ENCODE assay signal across 7 cellular contexts in the genomic region with DNA sequence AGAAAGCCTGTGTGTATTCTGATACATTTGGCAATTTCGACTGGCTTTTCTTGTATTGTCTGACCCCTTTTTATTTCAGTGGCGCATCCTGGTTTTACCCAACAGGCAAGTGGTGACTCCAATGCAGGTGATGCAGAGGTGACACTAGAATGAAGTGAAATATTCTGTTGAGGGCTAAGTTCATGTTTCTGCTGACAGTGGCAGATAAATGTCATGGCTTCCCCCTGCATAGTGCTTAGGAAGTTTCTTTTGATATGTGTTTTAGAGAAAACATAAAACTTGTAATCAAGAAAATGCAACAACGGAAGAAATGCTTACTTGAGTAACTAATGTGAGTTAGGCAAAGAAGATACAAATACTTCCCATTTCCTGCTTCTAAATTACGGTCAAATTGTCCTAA. TPM values are rescaled to one million over a fixed set of nuclear protein-coding genes. Genes with fewer than 3 reads are reported as not detected.
DNase-seq lines count a peak whose midpoint lies in the region; ATAC-seq lines count a peak whose summit lies in the region.
"Not testable (repeated sequence)": the region's sequence is repeated elsewhere in the genome, so short reads cannot be mapped to it uniquely, and the experiment has no call there.

No MANE protein-coding gene starts in this region.

- H3K4me3 ChIP-seq in CD8-positive, alpha-beta memory T cell (ENCODE audit: low read length); naive thymus-derived CD4-positive, alpha-beta T cell (ENCODE audit: low read length): not testable (repeated sequence)

- H3K27me3 Mint-ChIP-seq in CD8-positive, alpha-beta memory T cell; T-helper 17 cell; activated T-helper 17 cell treated with anti-CD3 and anti-CD28 coated beads, Interleukin-2, amount 50 U/mL, for 72 hours; naive thymus-derived CD4-positive, alpha-beta T cell; stimulated activated naive CD8-positive, alpha-beta T cell treated with anti-CD3 and anti-CD28 coated beads, Interleukin-15, Interleukin-2, amounts not matched to agents 100 ng/mL and 50 ng/mL, for 24 hours: not testable (repeated sequence)

- not testable (repeated sequence) for H3K27ac ChIP-seq in CD8-positive, alpha-beta memory T cell (ENCODE audit: low read depth, low read length); naive thymus-derived CD4-positive, alpha-beta T cell (ENCODE audit: low read depth, low read length)

- intact Hi-C loops in naive thymus-derived CD4-positive, alpha-beta T cell (cut with micrococcal nuclease) = loop anchor here in 1 of 2 donors (2.0 kb wide), 1 partner anchor 13 kb away; no protein-coding TSS in a partner anchor

- H3K36me3 Mint-ChIP-seq in CD8-positive, alpha-beta memory T cell = peaks cover 8 to 65% (median 25%) of the 10 kb centered on the region in 3 donors
- H3K36me3 Mint-ChIP-seq in T-helper 17 cell (ENCODE audit: low read depth) = not testable (repeated sequence)
- peaks cover 36% of the 10 kb centered on the region for H3K36me3 Mint-ChIP-seq in activated T-helper 17 cell treated with anti-CD3 and anti-CD28 coated beads, Interleukin-2, amount 50 U/mL, for 72 hours (ENCODE audit: low read depth)
- H3K36me3 Mint-ChIP-seq in naive thymus-derived CD4-positive, alpha-beta T cell = peaks cover 2 to 30% (median 26%) of the 10 kb centered on the region in 5 donors
- peaks cover 23% of the 10 kb centered on the region for H3K36me3 Mint-ChIP-seq in stimulated activated naive CD8-positive, alpha-beta T cell treated with anti-CD3 and anti-CD28 coated beads, Interleukin-15, Interleukin-2, amounts not matched to agents 100 ng/mL and 50 ng/mL, for 24 hours (ENCODE audit: low read depth)

- H3K4me1 ChIP-seq in CD8-positive, alpha-beta memory T cell (ENCODE audit: insufficient read depth, low read length) = peaks cover 53% of the 10 kb centered on the region
- peaks cover 20 to 47% of the 10 kb centered on the region in 2 donors for H3K4me1 ChIP-seq in naive thymus-derived CD4-positive, alpha-beta T cell (ENCODE audit: control insufficient read depth in 2 of 2, insufficient read depth in 2 of 2, low read length in 2 of 2)

- not testable (repeated sequence) for ATAC-seq in T-helper 17 cell; activated T-helper 17 cell treated with anti-CD3 and anti-CD28 coated beads, Interleukin-2, amount 50 U/mL, for 72 hours (replicated peaks); naive thymus-derived CD4-positive, alpha-beta T cell

- not testable (repeated sequence) for H3K27me3 ChIP-seq in CD8-positive, alpha-beta memory T cell (ENCODE audit: insufficient read depth, low read length, poor library complexity, severe bottlenecking); naive thymus-derived CD4-positive, alpha-beta T cell (ENCODE audit: control insufficient read depth in 2 of 2, insufficient read depth in 2 of 2, low read length in 2 of 2)

- H3K9me3 ChIP-seq in CD8-positive, alpha-beta memory T cell (ENCODE audit: low read length); T-helper 17 cell (ENCODE audit: control insufficient read depth, low read length, poor library complexity, severe bottlenecking); naive thymus-derived CD4-positive, alpha-beta T cell (ENCODE audit: control insufficient read depth in 2 of 3, low read length in 3 of 3): not testable (repeated sequence)

- not testable (repeated sequence) for H3K9me3 Mint-ChIP-seq in CD8-positive, alpha-beta memory T cell; activated T-helper 17 cell treated with anti-CD3 and anti-CD28 coated beads, Interleukin-2, amount 50 U/mL, for 72 hours; naive thymus-derived CD4-positive, alpha-beta T cell; stimulated activated naive CD8-positive, alpha-beta T cell treated with anti-CD3 and anti-CD28 coated beads, Interleukin-15, Interleukin-2, amounts not matched to agents 100 ng/mL and 50 ng/mL, for 24 hours

- H3K27ac Mint-ChIP-seq in CD8-positive, alpha-beta memory T cell = peak overlapping the region; percentile 76 to 94 (median 86)
- H3K27ac Mint-ChIP-seq in T-helper 17 cell = peak overlapping the region; percentile 72
- peak overlapping the region; percentile 75 for H3K27ac Mint-ChIP-seq in activated T-helper 17 cell treated with anti-CD3 and anti-CD28 coated beads, Interleukin-2, amount 50 U/mL, for 72 hours
- H3K27ac Mint-ChIP-seq in naive thymus-derived CD4-positive, alpha-beta T cell = peak overlapping the region in 6 of 9 donors; percentile 6 to 80 (median 53)
- H3K27ac Mint-ChIP-seq in stimulated activated naive CD8-positive, alpha-beta T cell treated with anti-CD3 and anti-CD28 coated beads, Interleukin-15, Interleukin-2, amounts not matched to agents 100 ng/mL and 50 ng/mL, for 24 hours = peak overlapping the region; percentile 51

- not testable (repeated sequence) for H3K36me3 ChIP-seq in CD8-positive, alpha-beta memory T cell (ENCODE audit: insufficient read depth, low read length); naive thymus-derived CD4-positive, alpha-beta T cell (ENCODE audit: control insufficient read depth in 2 of 3, insufficient read depth in 3 of 3, low read length in 3 of 3)

- peak overlapping the region; percentile 56 to 79 (median 72) for H3K4me3 Mint-ChIP-seq in CD8-positive, alpha-beta memory T cell
- peak overlapping the region; percentile 32 for H3K4me3 Mint-ChIP-seq in T-helper 17 cell
- peak overlapping the region; percentile 57 for H3K4me3 Mint-ChIP-seq in activated T-helper 17 cell treated with anti-CD3 and anti-CD28 coated beads, Interleukin-2, amount 50 U/mL, for 72 hours
- H3K4me3 Mint-ChIP-seq in naive thymus-derived CD4-positive, alpha-beta T cell = peak overlapping the region in 7 of 10 donors; percentile 2 to 56 (median 31)
- H3K4me3 Mint-ChIP-seq in stimulated activated naive CD8-positive, alpha-beta T cell treated with anti-CD3 and anti-CD28 coated beads, Interleukin-15, Interleukin-2, amounts not matched to agents 100 ng/mL and 50 ng/mL, for 24 hours = not testable (repeated sequence)

- H3K4me1 Mint-ChIP-seq in CD8-positive, alpha-beta memory T cell = peaks cover 59 to 85% (median 60%) of the 10 kb centered on the region in 3 donors
- H3K4me1 Mint-ChIP-seq in T-helper 17 cell = peaks cover 48% of the 10 kb centered on the region
- H3K4me1 Mint-ChIP-seq in activated T-helper 17 cell treated with anti-CD3 and anti-CD28 coated beads, Interleukin-2, amount 50 U/mL, for 72 hours = peaks cover 26% of the 10 kb centered on the region
- H3K4me1 Mint-ChIP-seq in naive thymus-derived CD4-positive, alpha-beta T cell = peaks cover 34 to 94% (median 82%) of the 10 kb centered on the region in 7 donors
- peaks cover 91% of the 10 kb centered on the region for H3K4me1 Mint-ChIP-seq in stimulated activated naive CD8-positive, alpha-beta T cell treated with anti-CD3 and anti-CD28 coated beads, Interleukin-15, Interleukin-2, amounts not matched to agents 100 ng/mL and 50 ng/mL, for 24 hours (ENCODE audit: low read depth)

- not testable (repeated sequence) for DNase-seq in CD8-positive, alpha-beta memory T cell; T-helper 17 cell; naive thymus-derived CD4-positive, alpha-beta T cell
- peak; percentile 18 for DNase-seq in HT-29 (ENCODE audit: low spot score)
- DNase-seq in NCI-H146 (lab: John Stamatoyannopoulos, UW) = peak; percentile 3

- POLR2A ChIA-PET in CD8-positive, alpha-beta memory T cell (lab: Charles Lee); naive thymus-derived CD4-positive, alpha-beta T cell (lab: Charles Lee): not testable (repeated sequence)

- CTCF ChIA-PET in CD8-positive, alpha-beta memory T cell (lab: Charles Lee); naive thymus-derived CD4-positive, alpha-beta T cell (lab: Charles Lee): not testable (repeated sequence)

RNA-seq across cellular contexts. Expression of a gene that starts 13.1 kb away (rescaled TPM):
- 10 to 100 TPM; 55.4 to 58.4 TPM for total RNA-seq in CD8-positive, alpha-beta memory T cell
- polyA plus RNA-seq in CD8-positive, alpha-beta memory T cell = 142 TPM
- total RNA-seq in HT-29 (2014; rRNA removed; shearing (Covaris generic)) = 5.3 and 8.1 TPM in 2 replicates
- total RNA-seq in T-helper 17 cell = 100 to 1,000 TPM; 183 to 204 TPM
- 10 to 100 TPM; 32.4 to 57.2 TPM for total RNA-seq in activated T-helper 17 cell treated with anti-CD3 and anti-CD28 coated beads, Interleukin-2, amount 50 U/mL, for 72 hours
- 100 to 1,000 TPM in 4 of 5 experiments, 10 to 100 TPM in 1; 88.9 to 188 (median 129) TPM for total RNA-seq in naive thymus-derived CD4-positive, alpha-beta T cell
- polyA plus RNA-seq in naive thymus-derived CD4-positive, alpha-beta T cell = 10 to 100 TPM; 45.7 to 50.8 TPM
